37 cellular contexts compared by ENCODE assay signal in genomic region chr2:171671867-171672266, GRCh38.
"Had no signal": no experiment of that assay in that cellular context is flagged by ENCODE, and none has a peak within 500 bp of the region (broad histone marks: within the 10 kb centered on the region; RNA-seq: fewer than 3 reads in every experiment).

No MANE protein-coding gene starts in this region.

- H3K4me1 ChIP-seq: adrenal gland, body of pancreas, breast epithelium had no signal

- ATAC-seq: activated CD8-positive, alpha-beta T cell treated with anti-CD3 and anti-CD28 coated beads for 36 hours; activated naive CD4-positive, alpha-beta T cell treated with anti-CD3 and anti-CD28 coated beads, Interleukin-2, amount 50 U/mL, for 72 hours; activated T-cell treated with anti-CD3 and anti-CD28 coated beads, Interleukin-2, amount 50 U/mL, for 4 hours; activated T-cell treated with anti-CD3 and anti-CD28 coated beads, Interleukin-2, amount 50 U/mL, for 72 hours; activated T-helper 17 cell treated with anti-CD3 and anti-CD28 coated beads, Interleukin-2, amount 50 U/mL, for 72 hours; body of pancreas had no signal

- H3K27me3 Mint-ChIP-seq: activated naive CD8-positive, alpha-beta T cell treated with anti-CD3 and anti-CD28 coated beads for 36 hours had no signal

- FAIRE-seq: astrocyte, TTC549 had no signal

- H3K36me3 ChIP-seq: adrenal gland, brain microvascular endothelial cell, breast epithelium had no signal

- H3K27ac Mint-ChIP-seq: activated B cell treated with CpG ODN at 0.5 μM for 24 hours; activated CD4-positive, alpha-beta memory T cell treated with anti-CD3 and anti-CD28 coated beads for 36 hours; activated CD4-positive, alpha-beta T cell treated with anti-CD3 and anti-CD28 coated beads, Interleukin-2, amount 10 ng/mL, durations not matched to agents 24 days and 14 days; activated CD8-positive, alpha-beta T cell treated with anti-CD3 and anti-CD28 coated beads for 36 hours; activated naive CD4-positive, alpha-beta T cell treated with anti-CD3 and anti-CD28 coated beads for 36 hours; activated naive CD4-positive, alpha-beta T cell treated with anti-CD3 and anti-CD28 coated beads, Interleukin-2, amount 50 U/mL, for 72 hours; activated naive CD8-positive, alpha-beta T cell treated with anti-CD3 and anti-CD28 coated beads for 36 hours; activated T-cell treated with anti-CD3 and anti-CD28 coated beads, Interleukin-2, amount 50 U/mL, for 72 hours; activated T-helper 1 cell treated with anti-CD3 and anti-CD28 coated beads, Interleukin-12 subunit alpha, Interleukin-12 subunit beta, Interleukin-2, Interleukin-4 antibody, amounts not matched to agents 30 ng/mL and 10 ng/mL and 1 ng/mL, durations not matched to agents 14 hours and 24 hours and 36 hours; activated T-helper 17 cell treated with anti-CD3 and anti-CD28 coated beads, Interleukin-2, amount 50 U/mL, for 72 hours; T-helper 1 cell treated with Interleukin-12 subunit alpha and Interleukin-12 subunit beta and Interleukin-4 antibody, amounts not matched to agents 30 μg/mL and 1 μg/mL, for 36 hours; T-helper 2 cell treated with Interferon-gamma antibody and Interleukin-4, amounts not matched to agents 5 μg/mL and 100 μg/mL, for 36 hours had no signal

- H3K36me3 Mint-ChIP-seq: activated CD4-positive, alpha-beta memory T cell treated with anti-CD3 and anti-CD28 coated beads for 36 hours; activated naive CD4-positive, alpha-beta T cell treated with anti-CD3 and anti-CD28 coated beads, Interleukin-2, amount 50 U/mL, for 72 hours; activated naive CD8-positive, alpha-beta T cell treated with anti-CD3 and anti-CD28 coated beads for 36 hours had no signal

- H3K9me3 ChIP-seq: adrenal gland, body of pancreas, breast epithelium had no signal

- H3K9me3 Mint-ChIP-seq: activated B cell treated with CpG ODN at 0.5 μM for 24 hours; activated CD4-positive, alpha-beta memory T cell treated with anti-CD3 and anti-CD28 coated beads for 36 hours; activated CD4-positive, alpha-beta T cell treated with anti-CD3 and anti-CD28 coated beads, Interleukin-2, amount 10 ng/mL, durations not matched to agents 24 days and 14 days; activated CD8-positive, alpha-beta T cell treated with anti-CD3 and anti-CD28 coated beads for 36 hours; activated naive CD4-positive, alpha-beta T cell treated with anti-CD3 and anti-CD28 coated beads for 36 hours; activated naive CD4-positive, alpha-beta T cell treated with anti-CD3 and anti-CD28 coated beads, Interleukin-2, amount 50 U/mL, for 72 hours; activated naive CD8-positive, alpha-beta T cell treated with anti-CD3 and anti-CD28 coated beads for 36 hours; activated T-cell treated with anti-CD3 and anti-CD28 coated beads, Interleukin-2, amount 50 U/mL, for 4 hours; activated T-cell treated with anti-CD3 and anti-CD28 coated beads, Interleukin-2, amount 50 U/mL, for 72 hours; activated T-helper 1 cell treated with anti-CD3 and anti-CD28 coated beads, Interleukin-12 subunit alpha, Interleukin-12 subunit beta, Interleukin-2, Interleukin-4 antibody, amounts not matched to agents 30 ng/mL and 10 ng/mL and 1 ng/mL, durations not matched to agents 14 hours and 24 hours and 36 hours; activated T-helper 17 cell treated with anti-CD3 and anti-CD28 coated beads, Interleukin-2, amount 50 U/mL, for 72 hours; T-helper 1 cell treated with Interleukin-12 subunit alpha and Interleukin-12 subunit beta and Interleukin-4 antibody, amounts not matched to agents 30 μg/mL and 1 μg/mL, for 36 hours; T-helper 2 cell treated with Interferon-gamma antibody and Interleukin-4, amounts not matched to agents 5 μg/mL and 100 μg/mL, for 36 hours had no signal

- DNase-seq: activated B cell treated with CpG ODN at 0.5 μM for 24 hours; activated CD4-positive, alpha-beta memory T cell treated with anti-CD3 and anti-CD28 coated beads for 36 hours; activated CD4-positive, alpha-beta T cell treated with anti-CD3 and anti-CD28 coated beads for 4 hours; activated CD4-positive, alpha-beta T cell treated with anti-CD3 and anti-CD28 coated beads, Interleukin-2, amount 10 ng/mL, durations not matched to agents 24 days and 14 days; activated CD4-positive, alpha-beta T cell treated with anti-CD3 and anti-CD28 coated beads, Interleukin-2, amount 50 U/mL, for 1 hour; activated CD4-positive, alpha-beta T cell treated with anti-CD3 and anti-CD28 coated beads, Interleukin-2, amount 50 U/mL, for 4 hours; activated CD4-positive, CD25-positive, alpha-beta regulatory T cell treated with anti-CD3 and anti-CD28 coated beads, Interleukin-2, amount 50 U/mL, for 72 hours; activated CD8-positive, alpha-beta memory T cell treated with anti-CD3 and anti-CD28 coated beads, Interleukin-2, amount 50 U/mL, for 4 hours; activated CD8-positive, alpha-beta T cell treated with anti-CD3 and anti-CD28 coated beads for 36 hours; activated effector memory CD4-positive, alpha-beta T cell treated with anti-CD3 and anti-CD28 coated beads, Interleukin-2, amount 50 U/mL, for 16 hours; activated gamma-delta T cell treated with Interleukin-2 at 50 U/mL for 16 hours; activated naive CD4-positive, alpha-beta T cell; activated naive CD4-positive, alpha-beta T cell treated with anti-CD3 and anti-CD28 coated beads for 36 hours; activated naive CD4-positive, alpha-beta T cell treated with anti-CD3 and anti-CD28 coated beads, Interleukin-2, amount 50 U/mL, for 16 hours; activated naive CD8-positive, alpha-beta T cell treated with anti-CD3 and anti-CD28 coated beads for 36 hours; activated T-cell treated with anti-CD3 and anti-CD28 coated beads for 4 hours; activated T-cell treated with anti-CD3 and anti-CD28 coated beads, Interleukin-2, amount 50 U/mL, for 1 hour; activated T-cell treated with anti-CD3 and anti-CD28 coated beads, Interleukin-2, amount 50 U/mL, for 4 hours; activated T-cell treated with anti-CD3 and anti-CD28 coated beads, Interleukin-2, amount 50 U/mL, for 72 hours; adrenal gland; amniotic stem cell; aorta; body of pancreas; brain microvascular endothelial cell; central memory CD4-positive, alpha-beta T cell; T-helper 1 cell; T-helper 2 cell; T-helper 9 cell had no signal

- H3K27me3 ChIP-seq: body of pancreas, brain microvascular endothelial cell, breast epithelium had no signal

- H3K27ac ChIP-seq: adrenal gland, body of pancreas, brain microvascular endothelial cell, breast epithelium, VCaP had no signal

- H3K4me1 Mint-ChIP-seq: activated B cell treated with CpG ODN at 0.5 μM for 24 hours; activated CD4-positive, alpha-beta T cell treated with anti-CD3 and anti-CD28 coated beads, Interleukin-2, amount 10 ng/mL, durations not matched to agents 24 days and 14 days; activated naive CD8-positive, alpha-beta T cell treated with anti-CD3 and anti-CD28 coated beads for 36 hours; activated T-helper 17 cell treated with anti-CD3 and anti-CD28 coated beads, Interleukin-2, amount 50 U/mL, for 72 hours had no signal

- H3K4me3 ChIP-seq: adrenal gland, body of pancreas, breast epithelium had no signal

- H3K4me3 Mint-ChIP-seq: activated B cell treated with CpG ODN at 0.5 μM for 24 hours; activated CD4-positive, alpha-beta memory T cell treated with anti-CD3 and anti-CD28 coated beads for 36 hours; activated CD4-positive, alpha-beta T cell treated with anti-CD3 and anti-CD28 coated beads, Interleukin-2, amount 10 ng/mL, durations not matched to agents 24 days and 14 days; activated CD8-positive, alpha-beta T cell treated with anti-CD3 and anti-CD28 coated beads for 36 hours; activated naive CD4-positive, alpha-beta T cell treated with anti-CD3 and anti-CD28 coated beads for 36 hours; activated naive CD8-positive, alpha-beta T cell treated with anti-CD3 and anti-CD28 coated beads for 36 hours; activated T-cell treated with anti-CD3 and anti-CD28 coated beads, Interleukin-2, amount 50 U/mL, for 4 hours; activated T-cell treated with anti-CD3 and anti-CD28 coated beads, Interleukin-2, amount 50 U/mL, for 72 hours; activated T-helper 1 cell treated with anti-CD3 and anti-CD28 coated beads, Interleukin-12 subunit alpha, Interleukin-12 subunit beta, Interleukin-2, Interleukin-4 antibody, amounts not matched to agents 30 ng/mL and 10 ng/mL and 1 ng/mL, durations not matched to agents 14 hours and 24 hours and 36 hours; activated T-helper 17 cell treated with anti-CD3 and anti-CD28 coated beads, Interleukin-2, amount 50 U/mL, for 72 hours; T-helper 1 cell treated with Interleukin-12 subunit alpha and Interleukin-12 subunit beta and Interleukin-4 antibody, amounts not matched to agents 30 μg/mL and 1 μg/mL, for 36 hours; T-helper 2 cell treated with Interferon-gamma antibody and Interleukin-4, amounts not matched to agents 5 μg/mL and 100 μg/mL, for 36 hours had no signal
